ENCODE assay signal across 16 cellular contexts in genomic region chr13:80599765-80600164, GRCh38.
DNase-seq lines count a peak whose midpoint lies in the region; ATAC-seq and TF ChIP-seq lines count a peak whose summit lies in the region.
"Had no signal": no experiment of that assay in that cellular context is flagged by ENCODE, and none has a peak within 500 bp of the region (broad histone marks: within the 10 kb centered on the region; RNA-seq: fewer than 3 reads in every experiment).

No MANE protein-coding gene starts in this region.

- H3K27me3 ChIP-seq in Loucy (ENCODE audit: insufficient read depth, low read length, poor library complexity, severe bottlenecking) (no peaks in the 10 kb centered on the region), mesenchymal stem cell (ENCODE audit: control insufficient read depth in 1 of 2, insufficient read depth in 1 of 2, low read length in 2 of 2) (no peaks in the 10 kb centered on the region), neuronal stem cell (ENCODE audit: control insufficient read depth in 3 of 3, insufficient read depth in 3 of 3, low read depth in 1 of 3, low read length in 3 of 3) (no peaks in the 10 kb centered on the region)
- H3K27me3 ChIP-seq: BLaER1 had no signal

- ATAC-seq in HG03520 (IDR thresholded peaks at IDR 0.05; ENCODE audit: unreplicated experiment) (no peak), HG02623 (IDR thresholded peaks at IDR 0.05; ENCODE audit: unreplicated experiment) (no peak), HG03439 (IDR thresholded peaks at IDR 0.05; ENCODE audit: unreplicated experiment) (no peak)
- ATAC-seq: A549, HepG2 had no signal

- H2BK12ac ChIP-seq in mesenchymal stem cell (ENCODE audit: low read length in 2 of 2) (no peak overlapping the region), neuronal stem cell (ENCODE audit: low read length) (no peak overlapping the region)

- in situ Hi-C loops in KBM-7 (cut with MboI; ENCODE audit: low pct_unique_long_range_greater_than_20kb, low sequenced_read_pairs), result no loop called here

- H3K18ac ChIP-seq in mesenchymal stem cell (ENCODE audit: low read depth in 1 of 2, low read length in 2 of 2) (no peak overlapping the region), neuronal stem cell (ENCODE audit: low read length) (no peak overlapping the region)

- H2BK120ac ChIP-seq in mesenchymal stem cell (ENCODE audit: low read depth, low read length) (no peak overlapping the region), neuronal stem cell (ENCODE audit: low read depth, low read length) (no peak overlapping the region)

- H4K8ac ChIP-seq in mesenchymal stem cell (ENCODE audit: low read length) (no peak overlapping the region), neuronal stem cell (ENCODE audit: low read depth, low read length) (no peak overlapping the region)

- H3K4me2 ChIP-seq in Loucy (ENCODE audit: low read depth, low read length, poor library complexity, severe bottlenecking), result peak overlapping the region; percentile 38
- no peak overlapping the region for H3K4me2 ChIP-seq in mesenchymal stem cell (ENCODE audit: low read length, poor library complexity, severe bottlenecking)
- no peak overlapping the region for H3K4me2 ChIP-seq in neuronal stem cell (ENCODE audit: insufficient read depth, low read length, poor library complexity, severe bottlenecking)
- H3K4me2 ChIP-seq: A549, BLaER1 had no signal

- H3K79me2 ChIP-seq in Loucy (ENCODE audit: insufficient read depth, low read length), result no peaks in the 10 kb centered on the region

- no peaks in the 10 kb centered on the region for H3F3A ChIP-seq in Loucy (ENCODE audit: low read depth)

- no peaks in the 10 kb centered on the region for H3K79me1 ChIP-seq in mesenchymal stem cell (replicated peaks; ENCODE audit: low read length, poor library complexity, severe bottlenecking)
- no peaks in the 10 kb centered on the region for H3K79me1 ChIP-seq in neuronal stem cell (ENCODE audit: low read depth, low read length)

- H3K4me1 ChIP-seq in Loucy (ENCODE audit: insufficient read depth, low read length, poor library complexity, severe bottlenecking) (peaks cover 15% of the 10 kb centered on the region), mesenchymal stem cell (ENCODE audit: control insufficient read depth, insufficient read depth, low read depth, low read length) (no peaks in the 10 kb centered on the region), neuronal stem cell (ENCODE audit: control insufficient read depth in 2 of 2, insufficient read depth in 1 of 2, low read depth in 1 of 2, low read length in 2 of 2) (peaks cover 3 to 27% of the 10 kb centered on the region in 2 donors)
- H3K4me1 ChIP-seq: A549, BLaER1, Caco-2 had no signal

- H2AK5ac ChIP-seq in mesenchymal stem cell (ENCODE audit: low read length, severe bottlenecking) (no peak overlapping the region), neuronal stem cell (ENCODE audit: low read depth, low read length) (no peak overlapping the region)

- H4K20me1 ChIP-seq in Loucy (ENCODE audit: insufficient read depth, low read length, poor library complexity, severe bottlenecking), result no peaks in the 10 kb centered on the region
- H4K20me1 ChIP-seq: BLaER1 had no signal

- H4K91ac ChIP-seq in mesenchymal stem cell (ENCODE audit: low read length), result no peak overlapping the region
- no peak overlapping the region for H4K91ac ChIP-seq in neuronal stem cell (ENCODE audit: low read depth, low read length, poor library complexity)

- H3K14ac ChIP-seq in mesenchymal stem cell (ENCODE audit: low read length in 2 of 2) (no peak overlapping the region), neuronal stem cell (ENCODE audit: low read length) (no peak overlapping the region)

- TF ChIP-seq CTCF in Loucy (conservative IDR thresholded peaks at IDR 0.05; ENCODE audit: low read length), result no peak

- H2BK5ac ChIP-seq in mesenchymal stem cell (ENCODE audit: low read depth, low read length, poor library complexity, severe bottlenecking) (no peak overlapping the region), neuronal stem cell (ENCODE audit: low read length) (no peak overlapping the region)

- H2BK15ac ChIP-seq in mesenchymal stem cell (ENCODE audit: low read depth, poor library complexity, severe bottlenecking) (no peak overlapping the region), neuronal stem cell (ENCODE audit: low read length) (no peak overlapping the region)

- H3K4ac ChIP-seq in mesenchymal stem cell (ENCODE audit: low read depth in 1 of 2, low read length in 2 of 2), result no peak overlapping the region
- no peak overlapping the region for H3K4ac ChIP-seq in neuronal stem cell (ENCODE audit: low read length)

- H3K23ac ChIP-seq in mesenchymal stem cell (ENCODE audit: low read length in 2 of 2) (no peak overlapping the region), neuronal stem cell (ENCODE audit: low read depth, low read length, poor library complexity) (no peak overlapping the region)

- DNase-seq in mesenchymal stem cell (peak; percentile 27), neuronal stem cell (ENCODE audit: low spot score) (peak; percentile 30), KBM-7 (no peak)
- DNase-seq: Caco-2; CD8-positive, alpha-beta memory T cell; DND-41; GF-D8; HCEC 1CT; HFFc6 had no signal

- no peak overlapping the region for H3K4me3 ChIP-seq in Loucy (ENCODE audit: low read length, poor library complexity, severe bottlenecking)
- no peak overlapping the region for H3K4me3 ChIP-seq in mesenchymal stem cell (ENCODE audit: insufficient read depth in 1 of 2, low read depth in 1 of 2, low read length in 2 of 2)
- no peak overlapping the region for H3K4me3 ChIP-seq in neuronal stem cell (ENCODE audit: low read length in 2 of 2)
- H3K4me3 ChIP-seq: A549, BLaER1 had no signal

- H3K36me3 ChIP-seq in Loucy (ENCODE audit: insufficient read depth, low read length), result no peaks in the 10 kb centered on the region
- H3K36me3 ChIP-seq in mesenchymal stem cell (ENCODE audit: control insufficient read depth in 1 of 2, insufficient read depth in 2 of 2, low read depth in 1 of 2, low read length in 2 of 2), result no peaks in the 10 kb centered on the region
- H3K36me3 ChIP-seq in neuronal stem cell (replicated peaks in 1 of 2; ENCODE audit: control insufficient read depth in 2 of 2, insufficient read depth in 2 of 2, low read length in 2 of 2), result no peaks in the 10 kb centered on the region
- H3K36me3 ChIP-seq: BLaER1 had no signal

- H3K27ac ChIP-seq in mesenchymal stem cell (ENCODE audit: low read length, poor library complexity, severe bottlenecking) (no peak overlapping the region), neuronal stem cell (replicated peaks; ENCODE audit: low read length) (no peak overlapping the region)
- H3K27ac ChIP-seq: A549, BLaER1 had no signal

- H2AFZ ChIP-seq in Loucy (ENCODE audit: low read length), result no peak overlapping the region
- H2AFZ ChIP-seq in mesenchymal stem cell (ENCODE audit: low read depth, low read length), result no peak overlapping the region
- no peak overlapping the region for H2AFZ ChIP-seq in neuronal stem cell (ENCODE audit: low read length)

- H3K9me3 ChIP-seq in Loucy (ENCODE audit: insufficient read depth, low read depth, low read length) (no peaks in the 10 kb centered on the region), mesenchymal stem cell (ENCODE audit: control insufficient read depth, low read length) (no peaks in the 10 kb centered on the region), neuronal stem cell (replicated peaks in 1 of 2; ENCODE audit: control insufficient read depth in 2 of 2, insufficient read depth in 1 of 2, low read depth in 1 of 2, low read length in 2 of 2) (peaks cover 0 to 6% of the 10 kb centered on the region in 2 donors)
- H3K9me3 ChIP-seq: A549, BLaER1, Caco-2 had no signal

- H3K9me2 ChIP-seq in Loucy (replicated peaks; ENCODE audit: low read depth, low read length), result no peaks in the 10 kb centered on the region

- no peak overlapping the region for H3K9ac ChIP-seq in Loucy (ENCODE audit: low read depth, low read length, poor library complexity, severe bottlenecking)
- H3K9ac ChIP-seq in mesenchymal stem cell (ENCODE audit: low read length), result no peak overlapping the region
- no peak overlapping the region for H3K9ac ChIP-seq in neuronal stem cell (ENCODE audit: low read depth, low read length, poor library complexity)
- H3K9ac ChIP-seq: BLaER1 had no signal
